Comparison of ENCODE assay signal across 18 cellular contexts in the genomic region with DNA sequence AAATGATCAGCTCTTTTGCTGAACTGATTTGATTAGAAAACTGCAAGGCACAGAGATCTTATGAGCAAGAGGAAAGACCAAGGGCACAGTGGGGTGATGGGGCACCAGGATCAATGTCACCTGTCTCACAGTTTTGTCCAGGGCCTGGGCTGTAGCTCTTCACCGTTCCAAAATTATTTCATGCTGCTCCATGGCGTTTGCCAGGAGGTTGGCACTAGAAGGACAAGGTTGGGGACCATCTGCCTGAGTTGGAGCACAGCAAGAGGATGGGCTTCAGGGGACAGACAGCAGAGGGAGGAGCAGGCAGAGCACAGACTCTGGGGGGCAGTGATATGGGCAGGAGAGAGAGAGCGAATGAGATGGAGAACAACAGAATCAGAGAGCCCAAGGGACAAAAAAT. TPM values are rescaled to one million over a fixed set of nuclear protein-coding genes. Genes with fewer than 3 reads are reported as not detected.
DNase-seq lines count a peak whose midpoint lies in the region; ATAC-seq and TF ChIP-seq lines count a peak whose summit lies in the region.
"Had no signal": no experiment of that assay in that cellular context is flagged by ENCODE, and none has a peak within 500 bp of the region (broad histone marks: within the 10 kb centered on the region; RNA-seq: fewer than 3 reads in every experiment).

No MANE protein-coding gene starts in this region.

- H3K9me3 Mint-ChIP-seq in neural crest cell: no peaks in the 10 kb centered on the region
- no peaks in the 10 kb centered on the region for H3K9me3 Mint-ChIP-seq in stimulated activated memory B cell treated with anti-CD40 and anti-IgM and Interleukin-4, amounts not matched to agents 10 μg/mL and 1 μg/mL and 100 μg/mL, for 72 hours
- H3K9me3 Mint-ChIP-seq: CD4-positive, alpha-beta memory T cell had no signal

- H3K27ac ChIP-seq in Karpas-422 (ENCODE audit: low read length) (no peak overlapping the region), gastroesophageal sphincter (no peak overlapping the region)
- H3K27ac ChIP-seq: GM23248 had no signal

- H3K4me2 ChIP-seq in Karpas-422 (ENCODE audit: low read depth, low read length, poor library complexity, severe bottlenecking): peak overlapping the region; percentile 44

- TF ChIP-seq EP300 in gastroesophageal sphincter (IDR thresholded peaks at IDR 0.05): no peak

- H3K9ac ChIP-seq in Karpas-422 (ENCODE audit: low read length): no peak overlapping the region
- H3K9ac ChIP-seq: GM23248 had no signal

- H3K4me3 Mint-ChIP-seq in neural crest cell: no peak overlapping the region
- H3K4me3 Mint-ChIP-seq in stimulated activated memory B cell treated with anti-CD40 and anti-IgM and Interleukin-4, amounts not matched to agents 10 μg/mL and 1 μg/mL and 100 μg/mL, for 72 hours: no peak overlapping the region
- H3K4me3 Mint-ChIP-seq: CD4-positive, alpha-beta memory T cell had no signal

- peaks cover 15% of the 10 kb centered on the region for H3K4me1 Mint-ChIP-seq in neural crest cell
- H3K4me1 Mint-ChIP-seq in stimulated activated memory B cell treated with anti-CD40 and anti-IgM and Interleukin-4, amounts not matched to agents 10 μg/mL and 1 μg/mL and 100 μg/mL, for 72 hours: peaks cover 39% of the 10 kb centered on the region
- H3K4me1 Mint-ChIP-seq: CD4-positive, alpha-beta memory T cell had no signal

- no peaks in the 10 kb centered on the region for H4K20me1 ChIP-seq in Karpas-422 (ENCODE audit: insufficient read depth, low read depth, low read length)

- H3K27me3 ChIP-seq in Karpas-422 (ENCODE audit: low read length): no peaks in the 10 kb centered on the region
- peaks cover 19% of the 10 kb centered on the region for H3K27me3 ChIP-seq in gastroesophageal sphincter

- DNase-seq in Karpas-422 (no peak), cerebellum (ENCODE audit: low spot score) (peak; percentile 76), neural crest cell (ENCODE audit: low read depth, low spot score) (no peak)
- DNase-seq: Calu3; CD4-positive, alpha-beta memory T cell; COR-L47; DMS53; DND-41; GDM1; GM23248 had no signal

- H3K36me3 ChIP-seq in Karpas-422 (ENCODE audit: insufficient read depth, low read length) (no peaks in the 10 kb centered on the region), gastroesophageal sphincter (no peaks in the 10 kb centered on the region)
- H3K36me3 ChIP-seq: HAP-1 had no signal

- TF ChIP-seq POLR2A in gastroesophageal sphincter (IDR thresholded peaks at IDR 0.05): no peak

- peaks cover 2% of the 10 kb centered on the region for H3K27me3 Mint-ChIP-seq in neural crest cell (ENCODE audit: low read depth)
- H3K27me3 Mint-ChIP-seq in stimulated activated memory B cell treated with anti-CD40 and anti-IgM and Interleukin-4, amounts not matched to agents 10 μg/mL and 1 μg/mL and 100 μg/mL, for 72 hours: peaks cover 20% of the 10 kb centered on the region

- ATAC-seq in gastroesophageal sphincter: no peak
- no peak for ATAC-seq in GM18511 (IDR thresholded peaks at IDR 0.05; ENCODE audit: unreplicated experiment)
- ATAC-seq in HG02870 (IDR thresholded peaks at IDR 0.05; ENCODE audit: unreplicated experiment): no peak
- no peak for ATAC-seq in stimulated activated memory B cell treated with anti-CD40 and anti-IgM and Interleukin-4, amounts not matched to agents 10 μg/mL and 1 μg/mL and 100 μg/mL, for 72 hours

- H3K4me3 ChIP-seq in Karpas-422 (ENCODE audit: low read length) (peak overlapping the region; percentile 43; the same call in 1 of the 2 replicates), gastroesophageal sphincter (no peak overlapping the region)
- H3K4me3 ChIP-seq: GM12878, GM23248, HAP-1 had no signal

- TF ChIP-seq CTCF in neural crest cell (conservative IDR thresholded peaks at IDR 0.05): no peak
- no peak for TF ChIP-seq CTCF in gastroesophageal sphincter (IDR thresholded peaks at IDR 0.05)

- no peaks in the 10 kb centered on the region for H3K9me3 ChIP-seq in Karpas-422 (ENCODE audit: low read length)
- no peaks in the 10 kb centered on the region for H3K9me3 ChIP-seq in gastroesophageal sphincter
- H3K9me3 ChIP-seq: HAP-1 had no signal

- H2AFZ ChIP-seq in Karpas-422 (ENCODE audit: low read length): no peak overlapping the region; the same call in 1 of the 2 replicates
- H2AFZ ChIP-seq: GM23248 had no signal

- WGBS in gastroesophageal sphincter (ENCODE audit: low coverage in 1 of 2), 2 donors: 60 to 76% methylated on average over 1 to 3 of the region's 3 CpGs

- no peaks in the 10 kb centered on the region for H3K79me2 ChIP-seq in Karpas-422 (ENCODE audit: low read length)

- no peaks in the 10 kb centered on the region for H3K36me3 Mint-ChIP-seq in neural crest cell (ENCODE audit: low read depth)
- H3K36me3 Mint-ChIP-seq in stimulated activated memory B cell treated with anti-CD40 and anti-IgM and Interleukin-4, amounts not matched to agents 10 μg/mL and 1 μg/mL and 100 μg/mL, for 72 hours: no peaks in the 10 kb centered on the region
- H3K36me3 Mint-ChIP-seq: CD4-positive, alpha-beta memory T cell had no signal

- H3K9me2 ChIP-seq in Karpas-422 (replicated peaks; ENCODE audit: insufficient read depth, low read length): no peaks in the 10 kb centered on the region

- H3K27ac Mint-ChIP-seq in neural crest cell (ENCODE audit: unreplicated experiment): peak overlapping the region; percentile 13
- no peak overlapping the region for H3K27ac Mint-ChIP-seq in stimulated activated memory B cell treated with anti-CD40 and anti-IgM and Interleukin-4, amounts not matched to agents 10 μg/mL and 1 μg/mL and 100 μg/mL, for 72 hours

- H3K4me1 ChIP-seq in Karpas-422 (ENCODE audit: low read length): peaks cover 14% of the 10 kb centered on the region
- no peaks in the 10 kb centered on the region for H3K4me1 ChIP-seq in gastroesophageal sphincter

RNA-seq across cellular contexts. Expression of gene FRA10AC1, which starts 17.5 kb away (rescaled TPM):
- 11.6 and 27.6 TPM in 2 replicates for total RNA-seq in Karpas-422 (2014; rRNA removed; shearing (Covaris generic); ENCODE audit: low replicate concordance)
- total RNA-seq in cerebellum (42.2 TPM), neural crest cell (12.5 and 14.2 TPM in 2 replicates), gastroesophageal sphincter (10 to 100 TPM in 2 of 4 donors, 1 to 10 TPM in 2; 8.4 to 28.6 (median 14.3) TPM)

RNA-seq across cellular contexts. Expression of gene LGI1, which starts 37.8 kb away (rescaled TPM):
- not detected in 2 replicates for total RNA-seq in Karpas-422 (2014; rRNA removed; shearing (Covaris generic); ENCODE audit: low replicate concordance)
- total RNA-seq in cerebellum: 9.6 TPM
- total RNA-seq in neural crest cell: 22.6 and 23.6 TPM in 2 replicates
- total RNA-seq in gastroesophageal sphincter: 1 to 10 TPM in 1 of 4 donors, under 1 TPM in 2, not detected in 1; 0.17 to 1.9 (median 0.35) TPM
- total RNA-seq: A172; A673; Calu3; CD4-positive, alpha-beta memory T cell; GM12878; GM23248 had no signal
